Comparison of ENCODE assay signal across 20 cellular contexts in the genomic region with DNA sequence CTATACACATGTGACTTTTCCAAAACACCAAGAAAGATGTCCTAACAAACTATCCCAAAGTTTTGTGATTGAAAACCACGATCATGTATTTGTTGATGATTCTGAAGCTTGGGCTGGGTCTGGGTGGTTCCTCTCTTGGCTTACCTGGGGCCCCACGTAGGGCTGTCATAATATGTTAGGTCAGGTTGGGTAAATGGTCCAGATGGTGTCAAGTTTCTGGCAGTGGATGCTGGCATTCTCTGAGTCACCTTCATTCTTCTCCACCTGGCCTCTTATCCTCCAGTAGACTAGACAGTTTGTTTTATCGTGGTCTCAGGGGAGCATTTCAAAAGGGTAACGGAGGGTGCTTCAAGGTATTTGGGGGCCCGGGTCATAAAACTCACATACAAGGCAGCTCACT.
DNase-seq lines count a peak whose midpoint lies in the region; ATAC-seq lines count a peak whose summit lies in the region.
"Had no signal": no experiment of that assay in that cellular context is flagged by ENCODE, and none has a peak within 500 bp of the region (broad histone marks: within the 10 kb centered on the region; RNA-seq: fewer than 3 reads in every experiment).

No MANE protein-coding gene starts in this region.

- ATAC-seq in HG02763 (IDR thresholded peaks at IDR 0.05; ENCODE audit: unreplicated experiment): no peak
- no peak for ATAC-seq in GM19463 (IDR thresholded peaks at IDR 0.05; ENCODE audit: unreplicated experiment)
- ATAC-seq: naive thymus-derived CD4-positive, alpha-beta T cell; stimulated activated naive B cell treated with anti-CD40 and anti-IgM and Interleukin-4, amounts not matched to agents 10 μg/mL and 1 μg/mL and 100 μg/mL, for 72 hours had no signal

- DNase-seq in DMS79 (lab: John Stamatoyannopoulos, UW) (peak; percentile 75), NCI-H128 (lab: John Stamatoyannopoulos, UW; ENCODE audit: unreplicated experiment) (peak; percentile 12), NCI-H510A (lab: John Stamatoyannopoulos, UW) (peak; percentile 36), cerebellar cortex (ENCODE audit: low spot score) (peak; percentile 94), pons (ENCODE audit: low spot score) (no peak)
- DNase-seq: activated CD4-positive, alpha-beta T cell treated with anti-CD3 and anti-CD28 coated beads, Interleukin-2, amount 50 U/mL, for 48 hours; activated CD4-positive, CD25-positive, alpha-beta regulatory T cell; activated naive CD4-positive, alpha-beta T cell treated with anti-CD3 and anti-CD28 coated beads for 36 hours; Calu3; effector memory CD4-positive, alpha-beta T cell; erythroblast; GOT3; kidney; midbrain; naive thymus-derived CD4-positive, alpha-beta T cell; NCI-H2227 treated with DMSO at 0.1 percent for 48 hours; stimulated activated CD4-positive, alpha-beta T cell treated with anti-CD3 and anti-CD28 coated beads, Interleukin-15, amount 100 ng/mL, for 24 hours; stimulated activated naive B cell treated with anti-CD40 and anti-IgM and Interleukin-4, amounts not matched to agents 10 μg/mL and 1 μg/mL and 100 μg/mL, for 72 hours had no signal
